ENCODE assay signal across 10 cellular contexts in the genomic region with DNA sequence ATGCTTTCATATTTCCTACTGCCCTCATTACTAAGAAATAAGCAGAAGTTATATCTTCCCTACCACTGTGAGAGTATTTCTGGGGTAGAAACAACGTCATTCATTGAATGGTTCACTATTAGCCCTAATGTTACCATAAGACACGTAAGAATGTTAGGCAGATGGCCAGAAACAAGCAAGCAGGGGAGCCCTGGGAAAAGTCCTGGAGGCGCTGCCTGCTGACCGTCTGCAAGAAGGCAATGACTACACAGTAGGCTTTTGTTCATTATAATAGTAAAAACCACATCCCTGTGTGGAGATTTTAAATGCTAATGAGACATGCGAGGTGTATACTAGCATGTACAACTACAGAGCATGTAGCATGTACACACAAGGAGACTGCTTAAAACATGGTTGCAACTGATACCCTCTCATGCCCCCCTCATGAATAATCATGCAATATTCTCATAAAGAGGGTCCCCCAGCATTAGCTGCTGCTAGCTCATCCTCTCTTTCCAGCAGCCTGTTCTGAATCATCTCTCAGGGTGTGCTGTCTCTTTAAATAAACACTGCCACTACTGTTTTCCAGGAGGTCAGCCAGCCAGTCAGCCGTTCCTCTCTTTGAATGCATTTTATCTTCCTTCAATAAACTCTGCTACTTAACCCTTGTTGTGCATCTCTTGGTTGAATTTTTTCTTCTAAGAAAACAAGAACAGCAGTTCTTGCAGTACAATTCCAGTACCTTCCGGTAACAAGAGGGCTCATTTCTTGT. TPM values are rescaled to one million over a fixed set of nuclear protein-coding genes. Genes with fewer than 3 reads are reported as not detected.
A peak's percentile ranks its signal among the peaks of the same experiment; 100 is the strongest.
DNase-seq lines count a peak whose midpoint lies in the region; ATAC-seq and TF ChIP-seq lines count a peak whose summit lies in the region.
"Had no signal": no experiment of that assay in that cellular context is flagged by ENCODE, and none has a peak within 500 bp of the region (broad histone marks: within the 10 kb centered on the region; RNA-seq: fewer than 3 reads in every experiment).

No MANE protein-coding gene starts in this region.

- H3K4me1 Mint-ChIP-seq in CD8-positive, alpha-beta T cell (ENCODE audit: low read depth), result no peaks in the 10 kb centered on the region

- intact Hi-C loops in CD8-positive, alpha-beta T cell (cut with DNase I, micrococcal nuclease), result no loop called here

- peak; percentile 59 for ATAC-seq in left lobe of liver
- ATAC-seq in HG02973 (IDR thresholded peaks at IDR 0.05; ENCODE audit: unreplicated experiment), result no peak
- ATAC-seq in CD8-positive, alpha-beta T cell, result no peak
- no peak for ATAC-seq in HG02840 (IDR thresholded peaks at IDR 0.05; ENCODE audit: low FRiP score, unreplicated experiment)

- DNase-seq in MG63 (peak; percentile 31), epidermal melanocyte (ENCODE audit: insufficient read length, low spot score) (peak; percentile 40), left lobe of liver (ENCODE audit: low spot score) (no peak), smooth muscle cell (lab: John Stamatoyannopoulos, UW; ENCODE audit: unreplicated experiment) (peak; percentile 19)
- no peak for DNase-seq in CD8-positive, alpha-beta T cell
- DNase-seq: amniotic stem cell, NCI-H1436, small intestine had no signal

- H3K9ac ChIP-seq in smooth muscle cell (ENCODE audit: low read depth), result no peak overlapping the region

- H2AFZ ChIP-seq in smooth muscle cell (ENCODE audit: low read depth), result no peak overlapping the region

- H3K79me2 ChIP-seq in smooth muscle cell (ENCODE audit: low read depth), result no peaks in the 10 kb centered on the region

- no peaks in the 10 kb centered on the region for H3K27me3 Mint-ChIP-seq in CD8-positive, alpha-beta T cell (ENCODE audit: low read depth)

- H3K36me3 Mint-ChIP-seq in CD8-positive, alpha-beta T cell, result peaks cover 91% of the 10 kb centered on the region

- POLR2A ChIA-PET in CD8-positive, alpha-beta T cell (lab: Charles Lee), result no interaction called here

- H3K27ac ChIP-seq in smooth muscle cell (ENCODE audit: low read depth), result peak overlapping the region; percentile 68
- no peak overlapping the region for H3K27ac ChIP-seq in CD8-positive, alpha-beta T cell (ENCODE audit: low read depth, low read length)

- peak overlapping the region; percentile 76 for H3K4me2 ChIP-seq in smooth muscle cell

- H3K36me3 ChIP-seq in MG63, result peaks cover 57% of the 10 kb centered on the region
- peaks cover 29% of the 10 kb centered on the region for H3K36me3 ChIP-seq in smooth muscle cell (ENCODE audit: low read depth)
- peaks cover 27% of the 10 kb centered on the region for H3K36me3 ChIP-seq in CD8-positive, alpha-beta T cell (ENCODE audit: insufficient read depth, low read length)

- H3K4me3 Mint-ChIP-seq in CD8-positive, alpha-beta T cell, result no peak overlapping the region

- no peak overlapping the region for H3K27ac Mint-ChIP-seq in CD8-positive, alpha-beta T cell

- no peaks in the 10 kb centered on the region for H4K20me1 ChIP-seq in smooth muscle cell (ENCODE audit: low read depth)

- H3K4me3 ChIP-seq in MG63 (no peak overlapping the region), smooth muscle cell (no peak overlapping the region)
- H3K4me3 ChIP-seq in CD8-positive, alpha-beta T cell (ENCODE audit: low read depth, low read length), result no peak overlapping the region

- peaks cover 4% of the 10 kb centered on the region for H3F3A ChIP-seq in smooth muscle cell (ENCODE audit: low read depth)

- peaks cover 12% of the 10 kb centered on the region for H3K4me1 ChIP-seq in smooth muscle cell (ENCODE audit: low read depth)
- no peaks in the 10 kb centered on the region for H3K4me1 ChIP-seq in CD8-positive, alpha-beta T cell (ENCODE audit: insufficient read depth, low read length)

- whole genome bisulfite sequencing in smooth muscle cell (ENCODE audit: low lambda C conversion rate), result 29% methylated on average over 7 of the region's 7 CpGs

- H3K9me3 Mint-ChIP-seq in CD8-positive, alpha-beta T cell, result no peaks in the 10 kb centered on the region

- H3K27me3 ChIP-seq in MG63 (no peaks in the 10 kb centered on the region), smooth muscle cell (ENCODE audit: low read depth) (no peaks in the 10 kb centered on the region)
- no peaks in the 10 kb centered on the region for H3K27me3 ChIP-seq in CD8-positive, alpha-beta T cell (ENCODE audit: insufficient read depth, low read length)

- H3K9me3 ChIP-seq in MG63 (no peaks in the 10 kb centered on the region), smooth muscle cell (replicated peaks; ENCODE audit: low read depth) (no peaks in the 10 kb centered on the region)
- H3K9me3 ChIP-seq in CD8-positive, alpha-beta T cell (ENCODE audit: low read length), result no peaks in the 10 kb centered on the region

- no peak for TF ChIP-seq CTCF in smooth muscle cell (IDR thresholded peaks at IDR 0.05; ENCODE audit: borderline replicate concordance, insufficient read depth, poor library complexity, severe bottlenecking)
- no peak for TF ChIP-seq CTCF in CD8-positive, alpha-beta T cell (IDR thresholded peaks at IDR 0.05)

- CTCF ChIA-PET in CD8-positive, alpha-beta T cell (lab: Charles Lee), result no interaction called here

RNA-seq across cellular contexts. Expression of a gene that starts 23.6 kb away (rescaled TPM):
- 60.3 and 147 TPM in 2 replicates for total RNA-seq in MG63 (2014; rRNA removed; shearing (Covaris generic); ENCODE audit: low replicate concordance)
- total RNA-seq in left lobe of liver, result 82.0 TPM
- 63.1 and 63.3 TPM in 2 replicates for total RNA-seq in smooth muscle cell
- polyA plus RNA-seq in smooth muscle cell, result 77.0 and 81.7 TPM in 2 replicates
- total RNA-seq in CD8-positive, alpha-beta T cell, result 10 to 100 TPM; 31.6 to 35.1 TPM

Comparison
In these comparisons a context has a peak if more than half of its experiments do, and no peak if none do; other contexts are left out.
1. DNase-seq: peak in MG63 (single experiment), epidermal melanocyte (single experiment) and smooth muscle cell (single experiment); none in left lobe of liver (single experiment) and CD8-positive, alpha-beta T cell (0 of 7).